Comparison of ENCODE assay signal across 18 cellular contexts in genomic region chr17:29005562-29005887, GRCh38. TPM values are rescaled to one million over a fixed set of nuclear protein-coding genes. Genes with fewer than 3 reads are reported as not detected.
A peak's percentile ranks its signal among the peaks of the same experiment; 100 is the strongest.
DNase-seq lines count a peak whose midpoint lies in the region; ATAC-seq, FAIRE-seq and TF ChIP-seq lines count a peak whose summit lies in the region.
"Had no signal": no experiment of that assay in that cellular context is flagged by ENCODE, and none has a peak within 500 bp of the region (broad histone marks: within the 10 kb centered on the region; RNA-seq: fewer than 3 reads in every experiment).

No MANE protein-coding gene starts in this region.

- H3K27me3 ChIP-seq in astrocyte (ENCODE audit: insufficient read depth, low read length) (peaks cover 40% of the 10 kb centered on the region), iPS-15b (ENCODE audit: control insufficient read depth, insufficient read depth, low read length) (peaks cover 38% of the 10 kb centered on the region), stomach (peaks cover 19 to 80% (median 54%) of the 10 kb centered on the region in 3 donors)
- H3K27me3 ChIP-seq: testis had no signal

- H3K36me3 Mint-ChIP-seq in activated T-cell treated with anti-CD3 and anti-CD28 coated beads, Interleukin-2, amount 50 U/mL, for 72 hours (ENCODE audit: insufficient read depth in 2 of 2), result no peaks in the 10 kb centered on the region
- H3K36me3 Mint-ChIP-seq in astrocyte (ENCODE audit: low read depth, unreplicated experiment), result no peaks in the 10 kb centered on the region
- H3K36me3 Mint-ChIP-seq in activated T-helper 2 cell treated with anti-CD3 and anti-CD28 coated beads, Interferon-gamma antibody, Interleukin-2, Interleukin-4, amounts not matched to agents 10 μg/mL and 5 μg/mL and 100 μg/mL, durations not matched to agents 14 hours and 24 hours and 36 hours (ENCODE audit: low read depth), result no peaks in the 10 kb centered on the region

- no peak for ATAC-seq in activated T-cell treated with anti-CD3 and anti-CD28 coated beads, Interleukin-2, amount 50 U/mL, for 72 hours (replicated peaks in 1 of 2)
- no peak for ATAC-seq in GM19463 (IDR thresholded peaks at IDR 0.05; ENCODE audit: unreplicated experiment)

- no peak overlapping the region for H3K27ac Mint-ChIP-seq in activated T-cell treated with anti-CD3 and anti-CD28 coated beads, Interleukin-2, amount 50 U/mL, for 72 hours
- H3K27ac Mint-ChIP-seq in astrocyte (ENCODE audit: unreplicated experiment), result no peak overlapping the region
- no peak overlapping the region for H3K27ac Mint-ChIP-seq in activated T-helper 2 cell treated with anti-CD3 and anti-CD28 coated beads, Interferon-gamma antibody, Interleukin-2, Interleukin-4, amounts not matched to agents 10 μg/mL and 5 μg/mL and 100 μg/mL, durations not matched to agents 14 hours and 24 hours and 36 hours

- H3K9me3 ChIP-seq in astrocyte (ENCODE audit: insufficient read depth, low read depth, low read length) (no peaks in the 10 kb centered on the region), iPS-15b (ENCODE audit: control insufficient read depth, insufficient read depth, low read length) (no peaks in the 10 kb centered on the region), stomach (no peaks in the 10 kb centered on the region)
- H3K9me3 ChIP-seq: colonic mucosa, testis had no signal

- H3K36me3 ChIP-seq in astrocyte (ENCODE audit: insufficient read depth, low read length), result no peaks in the 10 kb centered on the region
- no peaks in the 10 kb centered on the region for H3K36me3 ChIP-seq in iPS-15b (ENCODE audit: control insufficient read depth, insufficient read depth, low read length)
- H3K36me3 ChIP-seq in stomach, result no peaks in the 10 kb centered on the region
- H3K36me3 ChIP-seq: colonic mucosa had no signal

- H3K4me1 ChIP-seq in astrocyte (ENCODE audit: insufficient read depth, low read length), result peaks cover 2% of the 10 kb centered on the region
- peaks cover 26% of the 10 kb centered on the region for H3K4me1 ChIP-seq in iPS-15b (ENCODE audit: control insufficient read depth, insufficient read depth, low read length)
- peaks cover 11 to 16% (median 13%) of the 10 kb centered on the region in 4 donors for H3K4me1 ChIP-seq in stomach
- H3K4me1 ChIP-seq: colonic mucosa had no signal

- H3K9ac ChIP-seq in astrocyte (ENCODE audit: low read length) (no peak overlapping the region), iPS-15b (ENCODE audit: low read depth, low read length) (no peak overlapping the region)

- TF ChIP-seq EP300 in stomach (IDR thresholded peaks at IDR 0.05), result no peak

- no peaks in the 10 kb centered on the region for H3K4me1 Mint-ChIP-seq in activated T-cell treated with anti-CD3 and anti-CD28 coated beads, Interleukin-2, amount 50 U/mL, for 72 hours (ENCODE audit: low read depth)
- H3K4me1 Mint-ChIP-seq in astrocyte (ENCODE audit: low read depth, unreplicated experiment), result peaks cover 11% of the 10 kb centered on the region
- H3K4me1 Mint-ChIP-seq in activated T-helper 2 cell treated with anti-CD3 and anti-CD28 coated beads, Interferon-gamma antibody, Interleukin-2, Interleukin-4, amounts not matched to agents 10 μg/mL and 5 μg/mL and 100 μg/mL, durations not matched to agents 14 hours and 24 hours and 36 hours (ENCODE audit: low read depth), result no peaks in the 10 kb centered on the region

- no peaks in the 10 kb centered on the region for H3K9me3 Mint-ChIP-seq in activated T-cell treated with anti-CD3 and anti-CD28 coated beads, Interleukin-2, amount 50 U/mL, for 72 hours
- peaks cover 2% of the 10 kb centered on the region for H3K9me3 Mint-ChIP-seq in astrocyte (ENCODE audit: unreplicated experiment)
- no peaks in the 10 kb centered on the region for H3K9me3 Mint-ChIP-seq in activated T-helper 2 cell treated with anti-CD3 and anti-CD28 coated beads, Interferon-gamma antibody, Interleukin-2, Interleukin-4, amounts not matched to agents 10 μg/mL and 5 μg/mL and 100 μg/mL, durations not matched to agents 14 hours and 24 hours and 36 hours

- H3K79me2 ChIP-seq in astrocyte (ENCODE audit: insufficient read depth, low read length), result no peaks in the 10 kb centered on the region

- H3K27ac ChIP-seq in astrocyte (ENCODE audit: low read depth, low read length) (no peak overlapping the region), stomach (no peak overlapping the region)
- H3K27ac ChIP-seq: C4-2B, colonic mucosa, testis had no signal

- no peak overlapping the region for H2AFZ ChIP-seq in astrocyte (ENCODE audit: low read depth, low read length)

- no peak for FAIRE-seq in astrocyte (lab: Jason Lieb, UNC)
- FAIRE-seq: K562, TTC549 had no signal

- H4K20me1 ChIP-seq in astrocyte (ENCODE audit: insufficient read depth, low read length), result peaks cover 2% of the 10 kb centered on the region

- 0 to 8% (median 2%) methylated on average over 2 to 38 of the region's 38 CpGs for WGBS in stomach, 5 donors

- TF ChIP-seq POLR2A in stomach (IDR thresholded peaks at IDR 0.05), result no peak

- DNase-seq in activated T-cell treated with anti-CD3 and anti-CD28 coated beads, Interleukin-2, amount 50 U/mL, for 72 hours, result no peak
- no peak for DNase-seq in activated T-cell treated with anti-CD3 and anti-CD28 coated beads, Interleukin-2, amount 50 U/mL, for 1 hour
- DNase-seq in astrocyte (ENCODE audit: low read depth) (no peak), stomach (no peak), HPDE6-E6E7 (ENCODE audit: extremely low spot score) (no peak)
- no peak for DNase-seq in activated T-helper 2 cell treated with anti-CD3 and anti-CD28 coated beads, Interferon-gamma antibody, Interleukin-2, Interleukin-4, amounts not matched to agents 10 μg/mL and 5 μg/mL and 100 μg/mL, durations not matched to agents 14 hours and 24 hours and 36 hours (ENCODE audit: low spot score)
- DNase-seq: NK-92 treated with Interleukin-12 subunit alpha and Interleukin-12 subunit beta, amount 100 ng/mL, for 24 hours had no signal

- peak overlapping the region; percentile 31 to 35 for H3K4me3 Mint-ChIP-seq in activated T-cell treated with anti-CD3 and anti-CD28 coated beads, Interleukin-2, amount 50 U/mL, for 72 hours
- H3K4me3 Mint-ChIP-seq in astrocyte (ENCODE audit: unreplicated experiment), result no peak overlapping the region
- no peak overlapping the region for H3K4me3 Mint-ChIP-seq in activated T-helper 2 cell treated with anti-CD3 and anti-CD28 coated beads, Interferon-gamma antibody, Interleukin-2, Interleukin-4, amounts not matched to agents 10 μg/mL and 5 μg/mL and 100 μg/mL, durations not matched to agents 14 hours and 24 hours and 36 hours (ENCODE audit: low read depth)

- H3K27me3 Mint-ChIP-seq in activated T-cell treated with anti-CD3 and anti-CD28 coated beads, Interleukin-2, amount 50 U/mL, for 72 hours (ENCODE audit: low read depth), result peaks cover 57% of the 10 kb centered on the region
- peaks cover 57% of the 10 kb centered on the region for H3K27me3 Mint-ChIP-seq in astrocyte (ENCODE audit: low read depth, unreplicated experiment)
- peaks cover 46% of the 10 kb centered on the region for H3K27me3 Mint-ChIP-seq in activated T-helper 2 cell treated with anti-CD3 and anti-CD28 coated beads, Interferon-gamma antibody, Interleukin-2, Interleukin-4, amounts not matched to agents 10 μg/mL and 5 μg/mL and 100 μg/mL, durations not matched to agents 14 hours and 24 hours and 36 hours (ENCODE audit: low read depth)

- TF ChIP-seq CTCF in astrocyte (IDR thresholded peaks at IDR 0.05; ENCODE audit: insufficient read depth, low read depth, low read length) (no peak), stomach (IDR thresholded peaks at IDR 0.05) (no peak)

- H3K4me3 ChIP-seq in astrocyte (ENCODE audit: insufficient read depth, low read depth, low read length), result no peak overlapping the region
- H3K4me3 ChIP-seq in iPS-15b (ENCODE audit: low read depth, low read length), result peak overlapping the region; percentile 35
- H3K4me3 ChIP-seq in stomach, result peak overlapping the region; percentile 27 to 40 (median 32)
- H3K4me3 ChIP-seq: colonic mucosa, K562, lung had no signal

- intact Hi-C loops in stomach (cut with DNase I; ENCODE audit: low total_unique reads), result no loop called here
- intact Hi-C loops in activated T-helper 2 cell treated with anti-CD3 and anti-CD28 coated beads, Interferon-gamma antibody, Interleukin-2, Interleukin-4, amounts not matched to agents 10 μg/mL and 5 μg/mL and 100 μg/mL, durations not matched to agents 14 hours and 24 hours and 36 hours (cut with micrococcal nuclease), result no loop called here

- peak overlapping the region; percentile 15 for H3K4me2 ChIP-seq in astrocyte (ENCODE audit: low read length)

RNA-seq across cellular contexts. Expression of gene SEZ6, which starts 0.3 kb away (rescaled TPM):
- total RNA-seq in activated T-cell treated with anti-CD3 and anti-CD28 coated beads, Interleukin-2, amount 50 U/mL, for 72 hours, result not detected
- total RNA-seq in astrocyte (not detected in 2 replicates), stomach (10 to 100 TPM in 1 of 5 donors, 1 to 10 TPM in 1, under 1 TPM in 2, not detected in 1; under 0.01 to 21.4 (median 1.4) TPM)
- polyA plus RNA-seq in stomach, result under 1 TPM in 2 of 3 donors, not detected in 1; 0.05 to 0.19 TPM
- not detected in 2 replicates for total RNA-seq in activated T-helper 2 cell treated with anti-CD3 and anti-CD28 coated beads, Interferon-gamma antibody, Interleukin-2, Interleukin-4, amounts not matched to agents 10 μg/mL and 5 μg/mL and 100 μg/mL, durations not matched to agents 14 hours and 24 hours and 36 hours
- total RNA-seq: K562, NCI-H460, pulmonary artery endothelial cell, RPMI7951 had no signal
- polyA plus RNA-seq: K562 had no signal

RNA-seq across cellular contexts. Expression of gene PIPOX, which starts 37.4 kb away (rescaled TPM):
- total RNA-seq in activated T-cell treated with anti-CD3 and anti-CD28 coated beads, Interleukin-2, amount 50 U/mL, for 72 hours, result 10 to 100 TPM in 1 of 2 donors, 1 to 10 TPM in 1; 9.4 to 13.7 TPM
- total RNA-seq in astrocyte, result 1.8 and 2.6 TPM in 2 replicates
- 10 to 100 TPM in 1 of 5 donors, 1 to 10 TPM in 3, not detected in 1; 1.8 to 13.8 (median 5.2) TPM for total RNA-seq in stomach
- polyA plus RNA-seq in stomach, result under 1 TPM; 0.31 to 0.70 (median 0.50) TPM
- total RNA-seq in activated T-helper 2 cell treated with anti-CD3 and anti-CD28 coated beads, Interferon-gamma antibody, Interleukin-2, Interleukin-4, amounts not matched to agents 10 μg/mL and 5 μg/mL and 100 μg/mL, durations not matched to agents 14 hours and 24 hours and 36 hours, result 2.0 and 2.8 TPM in 2 replicates

RNA-seq across cellular contexts. Expression of gene PHF12, which starts 54.2 kb away (rescaled TPM):
- total RNA-seq in activated T-cell treated with anti-CD3 and anti-CD28 coated beads, Interleukin-2, amount 50 U/mL, for 72 hours, result 10 to 100 TPM; 67.7 to 81.6 TPM
- total RNA-seq in astrocyte (41.6 and 46.7 TPM in 2 replicates), stomach (100 to 1,000 TPM in 1 of 5 donors, 10 to 100 TPM in 4; 23.2 to 206 (median 48.5) TPM)
- 1 to 10 TPM; 8.3 to 9.8 (median 8.6) TPM for polyA plus RNA-seq in stomach
- total RNA-seq in activated T-helper 2 cell treated with anti-CD3 and anti-CD28 coated beads, Interferon-gamma antibody, Interleukin-2, Interleukin-4, amounts not matched to agents 10 μg/mL and 5 μg/mL and 100 μg/mL, durations not matched to agents 14 hours and 24 hours and 36 hours, result 59.5 and 62.1 TPM in 2 replicates

Comparison
In these comparisons a context has a peak if more than half of its experiments do, and no peak if none do; other contexts are left out.
1. H3K4me3 Mint-ChIP-seq: peak in activated T-cell treated with anti-CD3 and anti-CD28 coated beads, Interleukin-2, amount 50 U/mL, for 72 hours (2 of 2); none in astrocyte (single experiment) and activated T-helper 2 cell treated with anti-CD3 and anti-CD28 coated beads, Interferon-gamma antibody, Interleukin-2, Interleukin-4, amounts not matched to agents 10 μg/mL and 5 μg/mL and 100 μg/mL, durations not matched to agents 14 hours and 24 hours and 36 hours (single experiment).